Comparison of ENCODE assay signal across 25 cellular contexts in genomic region chr10:100175873-100176272, GRCh38. TPM values are rescaled to one million over a fixed set of nuclear protein-coding genes. Genes with fewer than 3 reads are reported as not detected.
DNase-seq lines count a peak whose midpoint lies in the region; ATAC-seq, FAIRE-seq and TF ChIP-seq lines count a peak whose summit lies in the region.
"Had no signal": no experiment of that assay in that cellular context is flagged by ENCODE, and none has a peak within 500 bp of the region (broad histone marks: within the 10 kb centered on the region; RNA-seq: fewer than 3 reads in every experiment).

No MANE protein-coding gene starts in this region.

- H3K27ac ChIP-seq in pancreas = peak overlapping the region in 2 of 4 donors; percentile 7 to 28
- H3K27ac ChIP-seq: RWPE1, SK-N-MC had no signal

- no peak for ATAC-seq in activated CD8-positive, alpha-beta T cell treated with anti-CD3 and anti-CD28 coated beads for 36 hours
- no peak for ATAC-seq in activated CD8-positive, alpha-beta T cell treated with anti-CD3 and anti-CD28 coated beads, Interleukin-2, amount 10 ng/mL, durations not matched to agents 7 days and 5 days
- ATAC-seq in left colon (peak; percentile 84), pancreas (peak; percentile 30 to 53 (median 46))
- ATAC-seq: CD8-positive, alpha-beta T cell; K562 had no signal

- no peak for TF ChIP-seq CTCF in activated CD8-positive, alpha-beta T cell treated with anti-CD3 and anti-CD28 coated beads for 36 hours (IDR thresholded peaks at IDR 0.05)
- TF ChIP-seq CTCF in pancreas (IDR thresholded peaks at IDR 0.05) = no peak

- H3K36me3 ChIP-seq in pancreas = peaks cover 0 to 13% (median 0%) of the 10 kb centered on the region in 3 donors

- H3K27me3 ChIP-seq in pancreas = no peaks in the 10 kb centered on the region

- CTCF ChIA-PET in activated CD8-positive, alpha-beta T cell treated with anti-CD3 and anti-CD28 coated beads for 36 hours (lab: Charles Lee) = interaction anchor here (0.9 to 2.2 kb wide), 3 partner anchors 9 to 330 kb away, joined by 3 to 8 read pairs (median 7); no protein-coding TSS in a partner anchor
- CTCF ChIA-PET in activated CD8-positive, alpha-beta T cell treated with anti-CD3 and anti-CD28 coated beads, Interleukin-2, amount 10 ng/mL, durations not matched to agents 7 days and 5 days (lab: Charles Lee) = interaction anchor here (0.8 to 1.8 kb wide), 4 partner anchors 9 to 38 kb away, joined by 3 to 9 read pairs (median 6); no protein-coding TSS in a partner anchor

- H3K9me3 ChIP-seq in pancreas = peaks cover 0 to 5% (median 0%) of the 10 kb centered on the region in 4 donors

- no peaks in the 10 kb centered on the region for H3K27me3 Mint-ChIP-seq in activated CD8-positive, alpha-beta T cell treated with anti-CD3 and anti-CD28 coated beads for 36 hours
- H3K27me3 Mint-ChIP-seq in activated CD8-positive, alpha-beta T cell treated with anti-CD3 and anti-CD28 coated beads, Interleukin-2, amount 10 ng/mL, durations not matched to agents 7 days and 5 days (ENCODE audit: low read depth) = no peaks in the 10 kb centered on the region

- POLR2A ChIA-PET in activated CD8-positive, alpha-beta T cell treated with anti-CD3 and anti-CD28 coated beads for 36 hours (lab: Charles Lee) = interaction anchor here (0.7 to 2.3 kb wide), 4 partner anchors 10 to 111 kb away, joined by 3 to 9 read pairs (median 3); partner anchors contain the start of genes BLOC1S2 and ERLIN1
- POLR2A ChIA-PET in activated CD8-positive, alpha-beta T cell treated with anti-CD3 and anti-CD28 coated beads, Interleukin-2, amount 10 ng/mL, durations not matched to agents 7 days and 5 days (lab: Charles Lee) = interaction anchor here (2.0 kb wide), 1 partner anchor 10 kb away, joined by 10 read pairs; the partner anchor contains the start of gene ERLIN1

- no peak for DNase-seq in activated CD8-positive, alpha-beta T cell treated with anti-CD3 and anti-CD28 coated beads for 36 hours
- DNase-seq in activated CD8-positive, alpha-beta T cell treated with anti-CD3 and anti-CD28 coated beads, Interleukin-2, amount 10 ng/mL, durations not matched to agents 7 days and 5 days = no peak
- DNase-seq in left colon = no peak
- no peak for DNase-seq in pancreas
- DNase-seq in DMS 273 treated with DMSO at 0.1 percent for 48 hours (lab: John Stamatoyannopoulos, UW) = no peak
- DNase-seq in NCI-H2227 treated with DMSO at 0.1 percent for 48 hours (lab: John Stamatoyannopoulos, UW) = no peak
- DNase-seq in NCI-H146 treated with DMSO at 0.1 percent for 48 hours (lab: John Stamatoyannopoulos, UW; ENCODE audit: unreplicated experiment) = no peak
- DNase-seq: 8988T; AML-193; C1 segment of cervical spinal cord; CD8-positive, alpha-beta T cell; DMS153; GDM1; NCI-H1092; NCI-H1436; NCI-H2029; NCI-H345; NCI-H524; NCI-H774; NK-92 treated with Interleukin-12 subunit alpha and Interleukin-12 subunit beta, amount 100 ng/mL, for 24 hours; SHP77 treated with DMSO at 0.1 percent for 48 hours had no signal

- peaks cover 13 to 19% (median 14%) of the 10 kb centered on the region in 3 donors for H3K4me1 ChIP-seq in pancreas

- H3K4me3 ChIP-seq in pancreas = no peak overlapping the region
- H3K4me3 ChIP-seq: K562, SK-N-MC had no signal

- FAIRE-seq in pancreas (lab: Jason Lieb, UNC) = no peak
- FAIRE-seq: H54, K562 had no signal

- intact Hi-C loops in activated CD8-positive, alpha-beta T cell treated with anti-CD3 and anti-CD28 coated beads for 36 hours (cut with micrococcal nuclease) = no loop called here
- intact Hi-C loops in left colon (cut with DNase I, micrococcal nuclease) (no loop called here), pancreas (cut with DNase I) (no loop called here)

- peaks cover 63% of the 10 kb centered on the region for H3K36me3 Mint-ChIP-seq in activated CD8-positive, alpha-beta T cell treated with anti-CD3 and anti-CD28 coated beads for 36 hours (ENCODE audit: low read depth)
- H3K36me3 Mint-ChIP-seq in activated CD8-positive, alpha-beta T cell treated with anti-CD3 and anti-CD28 coated beads, Interleukin-2, amount 10 ng/mL, durations not matched to agents 7 days and 5 days (ENCODE audit: low read depth) = peaks cover 71% of the 10 kb centered on the region

- H3K4me3 Mint-ChIP-seq in activated CD8-positive, alpha-beta T cell treated with anti-CD3 and anti-CD28 coated beads for 36 hours = no peak overlapping the region
- H3K4me3 Mint-ChIP-seq in activated CD8-positive, alpha-beta T cell treated with anti-CD3 and anti-CD28 coated beads, Interleukin-2, amount 10 ng/mL, durations not matched to agents 7 days and 5 days = no peak overlapping the region
- H3K4me3 Mint-ChIP-seq: CD8-positive, alpha-beta T cell had no signal

- peaks cover 7% of the 10 kb centered on the region for H3K9me3 Mint-ChIP-seq in activated CD8-positive, alpha-beta T cell treated with anti-CD3 and anti-CD28 coated beads for 36 hours
- H3K9me3 Mint-ChIP-seq in activated CD8-positive, alpha-beta T cell treated with anti-CD3 and anti-CD28 coated beads, Interleukin-2, amount 10 ng/mL, durations not matched to agents 7 days and 5 days (ENCODE audit: insufficient read depth) = no peaks in the 10 kb centered on the region
- H3K9me3 Mint-ChIP-seq: CD8-positive, alpha-beta T cell had no signal

- 11 to 18% methylated on average over 1 of the region's 1 CpG for WGBS in pancreas, 2 donors

- H3K4me1 Mint-ChIP-seq in activated CD8-positive, alpha-beta T cell treated with anti-CD3 and anti-CD28 coated beads for 36 hours (ENCODE audit: low read depth) = peaks cover 43% of the 10 kb centered on the region
- H3K4me1 Mint-ChIP-seq in activated CD8-positive, alpha-beta T cell treated with anti-CD3 and anti-CD28 coated beads, Interleukin-2, amount 10 ng/mL, durations not matched to agents 7 days and 5 days (ENCODE audit: low read depth) = peaks cover 28% of the 10 kb centered on the region

- peak overlapping the region; percentile 57 for H3K27ac Mint-ChIP-seq in activated CD8-positive, alpha-beta T cell treated with anti-CD3 and anti-CD28 coated beads for 36 hours
- no peak overlapping the region for H3K27ac Mint-ChIP-seq in activated CD8-positive, alpha-beta T cell treated with anti-CD3 and anti-CD28 coated beads, Interleukin-2, amount 10 ng/mL, durations not matched to agents 7 days and 5 days
- H3K27ac Mint-ChIP-seq: CD8-positive, alpha-beta T cell had no signal

RNA-seq across cellular contexts. Expression of gene ERLIN1, which starts 10.0 kb away (rescaled TPM):
- total RNA-seq in activated CD8-positive, alpha-beta T cell treated with anti-CD3 and anti-CD28 coated beads for 36 hours = 10 to 100 TPM; 16.6 to 17.0 TPM
- 10 to 100 TPM; 14.9 to 17.0 TPM for total RNA-seq in activated CD8-positive, alpha-beta T cell treated with anti-CD3 and anti-CD28 coated beads, Interleukin-2, amount 10 ng/mL, durations not matched to agents 7 days and 5 days
- 10 to 100 TPM; 44.3 to 55.9 TPM for total RNA-seq in left colon
- total RNA-seq in pancreas = 10 to 100 TPM in 4 of 6 donors, 1 to 10 TPM in 2; 8.5 to 13.2 (median 11.6) TPM
- polyA plus RNA-seq in pancreas = 1 to 10 TPM; 2.9 to 7.5 TPM

RNA-seq across cellular contexts. Expression of gene CHUK, which starts 53.5 kb away (rescaled TPM):
- 10 to 100 TPM; 24.7 to 26.1 TPM for total RNA-seq in activated CD8-positive, alpha-beta T cell treated with anti-CD3 and anti-CD28 coated beads for 36 hours
- 10 to 100 TPM; 25.2 to 28.1 TPM for total RNA-seq in activated CD8-positive, alpha-beta T cell treated with anti-CD3 and anti-CD28 coated beads, Interleukin-2, amount 10 ng/mL, durations not matched to agents 7 days and 5 days
- total RNA-seq in left colon (10 to 100 TPM; 21.8 to 22.5 TPM), pancreas (1 to 10 TPM; 4.8 to 9.2 (median 6.1) TPM)
- 1 to 10 TPM; 3.7 to 8.7 TPM for polyA plus RNA-seq in pancreas

Comparison
In these comparisons a context has a peak if more than half of its experiments do, and no peak if none do; other contexts are left out.
1. ATAC-seq: peak in left colon (single experiment) and pancreas (4 of 4); none in activated CD8-positive, alpha-beta T cell treated with anti-CD3 and anti-CD28 coated beads for 36 hours (single experiment) and activated CD8-positive, alpha-beta T cell treated with anti-CD3 and anti-CD28 coated beads, Interleukin-2, amount 10 ng/mL, durations not matched to agents 7 days and 5 days (single experiment).